In genomic region chr5:14008819-14009311, GRCh38 we compare ENCODE assay signal across 14 cellular contexts.
DNase-seq lines count a peak whose midpoint lies in the region; ATAC-seq, FAIRE-seq and TF ChIP-seq lines count a peak whose summit lies in the region.
"Had no signal": no experiment of that assay in that cellular context is flagged by ENCODE, and none has a peak within 500 bp of the region (broad histone marks: within the 10 kb centered on the region; RNA-seq: fewer than 3 reads in every experiment).

No MANE protein-coding gene starts in this region.

- FAIRE-seq in pancreas (lab: Jason Lieb, UNC): no peak

- H3K4me1 Mint-ChIP-seq in endodermal cell: peaks cover 17% of the 10 kb centered on the region

- H3K36me3 ChIP-seq in endodermal cell (ENCODE audit: control insufficient read depth, insufficient read depth, low read length): no peaks in the 10 kb centered on the region
- H3K36me3 ChIP-seq in pancreas: no peaks in the 10 kb centered on the region
- H3K36me3 ChIP-seq in right atrium auricular region: no peaks in the 10 kb centered on the region
- H3K36me3 ChIP-seq: SJCRH30 had no signal

- peaks cover 2% of the 10 kb centered on the region for H3K9me3 Mint-ChIP-seq in endodermal cell

- H3K4me1 ChIP-seq in endodermal cell (ENCODE audit: control insufficient read depth, insufficient read depth, low read length): no peaks in the 10 kb centered on the region
- H3K4me1 ChIP-seq in pancreas: peaks cover 7 to 24% (median 7%) of the 10 kb centered on the region in 3 donors
- peaks cover 0 to 9% of the 10 kb centered on the region in 2 donors for H3K4me1 ChIP-seq in right atrium auricular region

- 65 to 87% methylated on average over 6 to 8 of the region's 8 CpGs for WGBS in endodermal cell (ENCODE audit: insufficient coverage in 1 of 2, insufficient read length in 1 of 2), 2 experiments
- WGBS in pancreas, 2 donors: 8 to 20% methylated on average over 8 of the region's 8 CpGs

- H3K27me3 ChIP-seq in endodermal cell (ENCODE audit: control insufficient read depth, insufficient read depth, low read length, poor library complexity, severe bottlenecking) (peaks cover 7% of the 10 kb centered on the region), pancreas (no peaks in the 10 kb centered on the region), right atrium auricular region (no peaks in the 10 kb centered on the region)
- H3K27me3 ChIP-seq: SJCRH30 had no signal

- H3K27ac ChIP-seq in endodermal cell (ENCODE audit: low read depth, low read length) (no peak overlapping the region), pancreas (peak overlapping the region in 3 of 4 donors; percentile 40 to 80 (median 75)), right atrium auricular region (no peak overlapping the region)
- H3K27ac ChIP-seq: SJCRH30 had no signal

- peak; percentile 39 to 70 (median 58) for ATAC-seq in pancreas

- no peak overlapping the region for H3K9ac ChIP-seq in endodermal cell (ENCODE audit: extremely low read depth, low read length, poor library complexity, severe bottlenecking)

- H3K9me3 ChIP-seq in endodermal cell (ENCODE audit: control insufficient read depth, low read length) (no peaks in the 10 kb centered on the region), pancreas (no peaks in the 10 kb centered on the region), right atrium auricular region (no peaks in the 10 kb centered on the region)
- H3K9me3 ChIP-seq: SJCRH30 had no signal

- peak overlapping the region; percentile 64 for H3K27ac Mint-ChIP-seq in endodermal cell
- H3K27ac Mint-ChIP-seq: activated naive CD8-positive, alpha-beta T cell; CD4-positive, alpha-beta memory T cell had no signal

- H3K4me3 ChIP-seq in endodermal cell (ENCODE audit: low read length) (no peak overlapping the region), pancreas (no peak overlapping the region), right atrium auricular region (no peak overlapping the region)
- H3K4me3 ChIP-seq: SJCRH30, smooth muscle cell had no signal

- peaks cover 7% of the 10 kb centered on the region for H3K27me3 Mint-ChIP-seq in endodermal cell (ENCODE audit: insufficient read depth)

- TF ChIP-seq CTCF in endodermal cell (conservative IDR thresholded peaks at IDR 0.05): no peak
- TF ChIP-seq CTCF in pancreas (IDR thresholded peaks at IDR 0.05): no peak
- TF ChIP-seq CTCF in right atrium auricular region (IDR thresholded peaks at IDR 0.05): no peak

- intact Hi-C loops in pancreas (cut with DNase I): no loop called here

- no peaks in the 10 kb centered on the region for H3K36me3 Mint-ChIP-seq in endodermal cell (ENCODE audit: low read depth)
- H3K36me3 Mint-ChIP-seq: activated naive CD8-positive, alpha-beta T cell; CD4-positive, alpha-beta memory T cell had no signal

- no peak overlapping the region for H3K4me3 Mint-ChIP-seq in endodermal cell
- H3K4me3 Mint-ChIP-seq: activated naive CD8-positive, alpha-beta T cell; CD4-positive, alpha-beta memory T cell; nephron progenitor cell had no signal

- DNase-seq in H4 (ENCODE audit: low spot score) (peak; percentile 94), NCI-H510A (lab: John Stamatoyannopoulos, UW) (peak; percentile 40), endodermal cell (no peak), pancreas (peak in 4 of 6 donors; percentile 23 to 48 (median 40)), NCI-H146 (lab: John Stamatoyannopoulos, UW) (no peak), iPS-NIHi11 (ENCODE audit: low spot score) (no peak), right atrium auricular region (ENCODE audit: low spot score) (no peak)
- no peak for DNase-seq in stimulated activated CD4-positive, alpha-beta T cell treated with anti-CD3 and anti-CD28 coated beads, Interleukin-4, amount 100 ng/mL, for 24 hours
- DNase-seq: CD4-positive, alpha-beta memory T cell; KBM-7; nephron progenitor cell had no signal

Comparison
In these comparisons a context has a peak if more than half of its experiments do, and no peak if none do; other contexts are left out.
1. DNase-seq: peak in H4 (single experiment), NCI-H510A (single experiment) and pancreas (4 of 6); none in endodermal cell (single experiment), NCI-H146 (single experiment), iPS-NIHi11 (single experiment), right atrium auricular region (single experiment) and stimulated activated CD4-positive, alpha-beta T cell treated with anti-CD3 and anti-CD28 coated beads, Interleukin-4, amount 100 ng/mL, for 24 hours (single experiment).
2. H3K27ac ChIP-seq: peak in pancreas (3 of 4); none in endodermal cell (single experiment) and right atrium auricular region (0 of 2).